Comparison of ENCODE assay signal across 18 cellular contexts in genomic region chr12:120183211-120183631, GRCh38. TPM values are rescaled to one million over a fixed set of nuclear protein-coding genes. Genes with fewer than 3 reads are reported as not detected.
DNase-seq lines count a peak whose midpoint lies in the region; ATAC-seq and TF ChIP-seq lines count a peak whose summit lies in the region.
"Had no signal": no experiment of that assay in that cellular context is flagged by ENCODE, and none has a peak within 500 bp of the region (broad histone marks: within the 10 kb centered on the region; RNA-seq: fewer than 3 reads in every experiment).

No MANE protein-coding gene starts in this region.

- H3K36me3 Mint-ChIP-seq in activated T-cell treated with anti-CD3 and anti-CD28 coated beads, Interleukin-2, amount 50 U/mL, for 24 hours (ENCODE audit: low read depth): peaks cover 91% of the 10 kb centered on the region
- H3K36me3 Mint-ChIP-seq in activated T-cell treated with anti-CD3 and anti-CD28 coated beads, Interleukin-2, amount 50 U/mL, for 4 hours (ENCODE audit: insufficient read depth): peaks cover 45% of the 10 kb centered on the region

- H3K9me3 Mint-ChIP-seq in activated T-cell treated with anti-CD3 and anti-CD28 coated beads, Interleukin-2, amount 50 U/mL, for 24 hours: no peaks in the 10 kb centered on the region
- no peaks in the 10 kb centered on the region for H3K9me3 Mint-ChIP-seq in activated T-cell treated with anti-CD3 and anti-CD28 coated beads, Interleukin-2, amount 50 U/mL, for 4 hours
- H3K9me3 Mint-ChIP-seq: memory B cell; stimulated activated naive CD8-positive, alpha-beta T cell treated with anti-CD3 and anti-CD28 coated beads, Interleukin-15, Interleukin-2, amounts not matched to agents 100 ng/mL and 50 ng/mL, for 24 hours; T-helper 1 cell treated with Interleukin-12 subunit alpha and Interleukin-12 subunit beta and Interleukin-4 antibody, amounts not matched to agents 30 μg/mL and 1 μg/mL, for 36 hours had no signal

- CTCF ChIA-PET in RWPE1 (lab: Yijun Ruan, JAX): interaction anchor here (0.6 kb wide), 1 partner anchor 394 kb away, joined by 5 read pairs; no protein-coding TSS in a partner anchor

- TF ChIP-seq CTCF in RWPE1 (conservative IDR thresholded peaks at IDR 0.05; ENCODE audit: low read depth) (no peak), fibroblast of mammary gland (conservative IDR thresholded peaks at IDR 0.05; ENCODE audit: control insufficient read depth, insufficient read depth, low read depth, low read length) (no peak)

- H3K27ac Mint-ChIP-seq in activated T-cell treated with anti-CD3 and anti-CD28 coated beads, Interleukin-2, amount 50 U/mL, for 24 hours: peak overlapping the region; percentile 24
- H3K27ac Mint-ChIP-seq: memory B cell; T-helper 1 cell treated with Interleukin-12 subunit alpha and Interleukin-12 subunit beta and Interleukin-4 antibody, amounts not matched to agents 30 μg/mL and 1 μg/mL, for 36 hours had no signal

- ATAC-seq in activated T-cell treated with anti-CD3 and anti-CD28 coated beads, Interleukin-2, amount 50 U/mL, for 4 hours: no peak
- ATAC-seq in HG02938 (IDR thresholded peaks at IDR 0.05; ENCODE audit: unreplicated experiment): no peak

- DNase-seq in activated T-cell treated with anti-CD3 and anti-CD28 coated beads, Interleukin-2, amount 50 U/mL, for 24 hours: no peak
- DNase-seq in activated T-cell treated with anti-CD3 and anti-CD28 coated beads, Interleukin-2, amount 50 U/mL, for 4 hours: no peak
- no peak for DNase-seq in RWPE1 (ENCODE audit: low spot score)
- peak; percentile 41 for DNase-seq in fibroblast of mammary gland (ENCODE audit: low read depth)
- DNase-seq in renal cortical epithelial cell (ENCODE audit: low read depth): peak; percentile 60
- DNase-seq in NCI-H526 (lab: John Stamatoyannopoulos, UW): no peak
- DNase-seq in HPDE6-E6E7 (ENCODE audit: extremely low spot score): no peak
- DNase-seq: activated CD4-positive, alpha-beta T cell treated with anti-CD3 and anti-CD28 coated beads for 48 hours; esophagus squamous epithelium; NCI-H146; NCI-H524; Peyer's patch had no signal

- H3K27ac ChIP-seq in RWPE1: peak overlapping the region; percentile 28
- H3K27ac ChIP-seq: KMS-11, Peyer's patch, skin epidermis had no signal

- POLR2A ChIA-PET in RWPE1 (lab: Yijun Ruan, JAX; ENCODE audit: low non-redundant PET): no interaction called here

- H3K4me3 Mint-ChIP-seq in activated T-cell treated with anti-CD3 and anti-CD28 coated beads, Interleukin-2, amount 50 U/mL, for 24 hours: no peak overlapping the region
- H3K4me3 Mint-ChIP-seq in activated T-cell treated with anti-CD3 and anti-CD28 coated beads, Interleukin-2, amount 50 U/mL, for 4 hours: no peak overlapping the region
- H3K4me3 Mint-ChIP-seq: memory B cell; stimulated activated naive CD8-positive, alpha-beta T cell treated with anti-CD3 and anti-CD28 coated beads, Interleukin-15, Interleukin-2, amounts not matched to agents 100 ng/mL and 50 ng/mL, for 24 hours; T-helper 1 cell treated with Interleukin-12 subunit alpha and Interleukin-12 subunit beta and Interleukin-4 antibody, amounts not matched to agents 30 μg/mL and 1 μg/mL, for 36 hours had no signal

- H3K4me3 ChIP-seq in fibroblast of mammary gland (ENCODE audit: control insufficient read depth, low read depth, low read length): no peak overlapping the region
- H3K4me3 ChIP-seq: esophagus squamous epithelium, Peyer's patch, skin epidermis had no signal

- H3K4me1 Mint-ChIP-seq in activated T-cell treated with anti-CD3 and anti-CD28 coated beads, Interleukin-2, amount 50 U/mL, for 24 hours (ENCODE audit: low read depth): peaks cover 13% of the 10 kb centered on the region
- peaks cover 4% of the 10 kb centered on the region for H3K4me1 Mint-ChIP-seq in activated T-cell treated with anti-CD3 and anti-CD28 coated beads, Interleukin-2, amount 50 U/mL, for 4 hours (ENCODE audit: low read depth)

- H3K27me3 Mint-ChIP-seq in activated T-cell treated with anti-CD3 and anti-CD28 coated beads, Interleukin-2, amount 50 U/mL, for 24 hours: no peaks in the 10 kb centered on the region
- no peaks in the 10 kb centered on the region for H3K27me3 Mint-ChIP-seq in activated T-cell treated with anti-CD3 and anti-CD28 coated beads, Interleukin-2, amount 50 U/mL, for 4 hours (ENCODE audit: low read depth)
- H3K27me3 Mint-ChIP-seq: memory B cell; stimulated activated naive CD8-positive, alpha-beta T cell treated with anti-CD3 and anti-CD28 coated beads, Interleukin-15, Interleukin-2, amounts not matched to agents 100 ng/mL and 50 ng/mL, for 24 hours had no signal

RNA-seq across cellular contexts. Expression of gene GCN1, which starts 11.3 kb away (rescaled TPM):
- total RNA-seq in activated T-cell treated with anti-CD3 and anti-CD28 coated beads, Interleukin-2, amount 50 U/mL, for 4 hours: 100 to 1,000 TPM; 192 to 204 (median 200) TPM
- total RNA-seq in renal cortical epithelial cell: 80.6 and 216 TPM in 2 replicates

RNA-seq across cellular contexts. Expression of gene RPLP0, which starts 17.7 kb away (rescaled TPM):
- 1,000 to 10,000 TPM; 4,185 to 4,369 (median 4,226) TPM for total RNA-seq in activated T-cell treated with anti-CD3 and anti-CD28 coated beads, Interleukin-2, amount 50 U/mL, for 4 hours
- total RNA-seq in renal cortical epithelial cell: 1,806 and 3,735 TPM in 2 replicates

Comparison
In these comparisons a context has a peak if more than half of its experiments do, and no peak if none do; other contexts are left out.
1. DNase-seq: peak in fibroblast of mammary gland (single experiment) and renal cortical epithelial cell (single experiment); none in activated T-cell treated with anti-CD3 and anti-CD28 coated beads, Interleukin-2, amount 50 U/mL, for 24 hours (single experiment), activated T-cell treated with anti-CD3 and anti-CD28 coated beads, Interleukin-2, amount 50 U/mL, for 4 hours (single experiment), RWPE1 (single experiment), NCI-H526 (0 of 2) and HPDE6-E6E7 (single experiment).